ENCODE assay signal across 8 cellular contexts in the genomic region with DNA sequence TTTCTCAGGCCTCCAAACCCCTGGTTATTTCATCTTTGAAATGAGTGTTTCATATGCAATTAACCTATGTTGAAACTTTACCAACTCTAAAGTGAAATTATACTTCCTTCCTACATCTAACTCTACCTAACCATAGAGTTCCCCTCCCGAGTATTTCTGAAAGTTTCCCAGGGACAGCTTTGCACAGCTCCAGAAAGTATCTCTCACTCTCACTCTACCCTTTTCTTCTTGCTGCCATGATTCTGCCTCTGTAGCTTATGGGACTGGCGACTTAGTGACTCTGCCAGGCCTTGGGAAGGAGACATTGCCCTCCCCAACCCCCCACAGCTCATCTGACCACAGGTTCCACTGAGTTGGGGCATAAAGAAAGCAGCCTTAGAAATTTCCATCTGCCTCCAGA.
A peak's percentile ranks its signal among the peaks of the same experiment; 100 is the strongest.
DNase-seq lines count a peak whose midpoint lies in the region; ATAC-seq and TF ChIP-seq lines count a peak whose summit lies in the region.

No MANE protein-coding gene starts in this region.

- no peaks in the 10 kb centered on the region for H3K79me1 ChIP-seq in mesendoderm (ENCODE audit: low read length)

- no peaks in the 10 kb centered on the region for H3K9me3 ChIP-seq in PC-9 (ENCODE audit: insufficient read depth, low read depth)

- peaks cover 62% of the 10 kb centered on the region for H3K4me1 ChIP-seq in PC-9 (replicated peaks; ENCODE audit: insufficient read depth)
- H3K4me1 ChIP-seq in mesendoderm (ENCODE audit: control insufficient read depth, low read depth, low read length), result peaks cover 28% of the 10 kb centered on the region

- H3K4me2 ChIP-seq in PC-9 (peak overlapping the region; percentile 85), mesendoderm (ENCODE audit: low read length) (no peak overlapping the region)

- peaks cover 63% of the 10 kb centered on the region for H3F3A ChIP-seq in PC-9 (ENCODE audit: insufficient read depth, low read depth)

- CTCF ChIA-PET in PC-9 (lab: Charles Lee), result no interaction called here

- peak overlapping the region; percentile 4 for H3K56ac ChIP-seq in mesendoderm (ENCODE audit: low read length)

- no TSS peak for BruUV-seq in PC-9 (replicated peaks; lab: Mats Ljungman, UMichigan)

- WGBS in mesendoderm (ENCODE audit: extremely low coverage, insufficient coverage, low lambda C conversion rate), result no CpG with 5 or more reads among the region's 2 CpGs

- peak overlapping the region; percentile 4 for H2BK120ac ChIP-seq in mesendoderm (ENCODE audit: low read depth, low read length)

- H3K4me3 ChIP-seq in PC-9 (peak overlapping the region; percentile 26; the same call in 1 of the 2 replicates), mesendoderm (ENCODE audit: low read length) (no peak overlapping the region)

- POLR2A ChIA-PET in PC-9 (lab: Charles Lee; ENCODE audit: unreplicated experiment), result interaction anchor here (0.6 kb wide), 1 partner anchor 26 kb away, joined by 4 read pairs; no protein-coding TSS in a partner anchor

- H2BK5ac ChIP-seq in mesendoderm (ENCODE audit: low read length), result no peak overlapping the region

- TF ChIP-seq CTCF in PC-9 (conservative IDR thresholded peaks at IDR 0.05), result no peak

- H3K9me2 ChIP-seq in PC-9 (ENCODE audit: insufficient read depth), result no peaks in the 10 kb centered on the region

- DNase-seq in DMS53 (lab: John Stamatoyannopoulos, UW), result peak; percentile 52
- no peak for DNase-seq in PC-9
- DNase-seq in mesendoderm, result no peak
- DNase-seq in DMS153 (lab: John Stamatoyannopoulos, UW), result no peak
- no peak for DNase-seq in 8988T
- no peak for DNase-seq in D341Med (ENCODE audit: low spot score)

- H4K8ac ChIP-seq in mesendoderm (ENCODE audit: low read depth, low read length), result no peak overlapping the region

- H3K18ac ChIP-seq in mesendoderm (ENCODE audit: low read length), result peak overlapping the region; percentile 41

- H3K36me3 ChIP-seq in PC-9 (ENCODE audit: low read depth) (no peaks in the 10 kb centered on the region), mesendoderm (ENCODE audit: control insufficient read depth, insufficient read depth, low read length) (no peaks in the 10 kb centered on the region)

- peak overlapping the region; percentile 48 for H2BK15ac ChIP-seq in mesendoderm (replicated peaks; ENCODE audit: low read depth)

- peak overlapping the region; percentile 34 for H2AK5ac ChIP-seq in mesendoderm (ENCODE audit: low read length)

- H4K5ac ChIP-seq in mesendoderm (ENCODE audit: low read length), result no peak overlapping the region

- no peak overlapping the region for H3K23ac ChIP-seq in mesendoderm (ENCODE audit: low read length)

- H3K9ac ChIP-seq in mesendoderm (ENCODE audit: low read length), result no peak overlapping the region

- intact Hi-C loops in PC-9 (cut with micrococcal nuclease; ENCODE audit: unreplicated experiment), result loop anchor here (1.0 to 10.0 kb wide), 3 partner anchors 11 to 389 kb away; no protein-coding TSS in a partner anchor

- H2AFZ ChIP-seq in PC-9, result peak overlapping the region; percentile 68

- H3K79me2 ChIP-seq in PC-9 (ENCODE audit: low read depth) (no peaks in the 10 kb centered on the region), mesendoderm (ENCODE audit: control insufficient read depth, insufficient read depth, low read length) (no peaks in the 10 kb centered on the region)

- peak; percentile 40 for ATAC-seq in GM21723 (IDR thresholded peaks at IDR 0.05; ENCODE audit: unreplicated experiment)
- ATAC-seq in GM21515 (IDR thresholded peaks at IDR 0.05; ENCODE audit: unreplicated experiment), result no peak

- H4K20me1 ChIP-seq in PC-9 (ENCODE audit: insufficient read depth), result no peaks in the 10 kb centered on the region

- peak overlapping the region; percentile 61 for H3K4ac ChIP-seq in mesendoderm (ENCODE audit: low read depth, low read length)

- H3K27ac ChIP-seq in PC-9, result peak overlapping the region; percentile 99
- H3K27ac ChIP-seq in mesendoderm (ENCODE audit: low read depth, low read length), result peak overlapping the region; percentile 10

- H3K27me3 ChIP-seq in PC-9 (ENCODE audit: insufficient read depth, low read depth) (no peaks in the 10 kb centered on the region), mesendoderm (ENCODE audit: insufficient read depth, low read length, poor library complexity) (no peaks in the 10 kb centered on the region)
